27 cellular contexts compared by ENCODE assay signal in the genomic region with DNA sequence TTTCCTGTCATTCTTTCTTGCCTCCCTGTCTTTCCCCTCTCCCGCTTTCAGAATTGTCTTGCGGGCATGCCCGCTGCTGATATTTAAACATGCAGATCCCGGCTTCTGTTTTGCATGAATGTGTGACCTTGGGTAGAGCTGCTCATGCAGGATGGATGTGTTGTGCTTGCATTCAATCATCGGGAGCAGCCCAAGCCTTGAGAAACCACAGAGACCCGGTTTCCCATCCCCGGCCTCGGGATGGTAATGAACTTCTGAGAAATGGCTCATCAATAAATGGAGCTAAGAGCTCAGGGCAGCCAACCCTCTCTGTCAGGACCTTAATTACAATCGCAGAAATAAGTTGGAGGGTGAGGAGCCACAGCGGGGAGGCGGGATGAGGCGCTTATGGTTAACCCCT.
"Had no signal": no experiment of that assay in that cellular context is flagged by ENCODE, and none has a peak within 500 bp of the region (broad histone marks: within the 10 kb centered on the region; RNA-seq: fewer than 3 reads in every experiment).

No MANE protein-coding gene starts in this region.

- FAIRE-seq: astrocyte had no signal

- H3K36me3 Mint-ChIP-seq: activated CD8-positive, alpha-beta memory T cell treated with anti-CD3 and anti-CD28 coated beads, Interleukin-2, amount 10 ng/mL, durations not matched to agents 7 days and 5 days had no signal

- H3K36me3 ChIP-seq: brain microvascular endothelial cell, cardiac muscle cell, MG63, Peyer's patch, SJCRH30 had no signal

- H3K9me3 Mint-ChIP-seq: activated T-cell treated with anti-CD3 and anti-CD28 coated beads, Interleukin-2, amount 50 U/mL, for 24 hours; activated T-helper 1 cell treated with anti-CD3 and anti-CD28 coated beads, Interleukin-12 subunit alpha, Interleukin-12 subunit beta, Interleukin-2, Interleukin-4 antibody, amounts not matched to agents 30 ng/mL and 10 ng/mL and 1 ng/mL, durations not matched to agents 14 hours and 24 hours and 36 hours had no signal

- H3K4me3 ChIP-seq: cardiac muscle cell, MG63, Peyer's patch, SJCRH30 had no signal

- H3K27me3 ChIP-seq: brain microvascular endothelial cell, cardiac muscle cell, Peyer's patch had no signal

- H3K4me2 ChIP-seq: SK-N-SH had no signal

- H3K27me3 Mint-ChIP-seq: activated naive CD8-positive, alpha-beta T cell; activated T-cell treated with anti-CD3 and anti-CD28 coated beads, Interleukin-2, amount 50 U/mL, for 24 hours had no signal

- H3K27ac ChIP-seq: brain microvascular endothelial cell, cardiac muscle cell, Peyer's patch, RWPE1, SJCRH30 had no signal

- H3K9me3 ChIP-seq: Peyer's patch, SK-N-SH had no signal

- H3K27ac Mint-ChIP-seq: activated B cell treated with CpG ODN at 0.5 μM for 24 hours; activated CD4-positive, alpha-beta T cell treated with anti-CD3 and anti-CD28 coated beads, Interleukin-2, amount 10 ng/mL, durations not matched to agents 7 days and 5 days; activated CD8-positive, alpha-beta memory T cell treated with anti-CD3 and anti-CD28 coated beads, Interleukin-2, amount 10 ng/mL, durations not matched to agents 7 days and 5 days; activated naive CD4-positive, alpha-beta T cell treated with anti-CD3 and anti-CD28 coated beads for 36 hours; activated naive CD8-positive, alpha-beta T cell; activated T-cell treated with anti-CD3 and anti-CD28 coated beads, Interleukin-2, amount 50 U/mL, for 24 hours; activated T-helper 1 cell treated with anti-CD3 and anti-CD28 coated beads, Interleukin-12 subunit alpha, Interleukin-12 subunit beta, Interleukin-2, Interleukin-4 antibody, amounts not matched to agents 30 ng/mL and 10 ng/mL and 1 ng/mL, durations not matched to agents 14 hours and 24 hours and 36 hours had no signal

- H3K9ac ChIP-seq: SK-N-SH had no signal

- ATAC-seq: activated CD8-positive, alpha-beta memory T cell treated with anti-CD3 and anti-CD28 coated beads, Interleukin-2, amount 10 ng/mL, durations not matched to agents 7 days and 5 days had no signal

- H3K4me1 Mint-ChIP-seq: activated B cell treated with CpG ODN at 0.5 μM for 24 hours had no signal

- DNase-seq: activated B cell treated with CpG ODN at 0.5 μM for 24 hours; activated CD4-positive, alpha-beta T cell treated with anti-CD3 and anti-CD28 coated beads for 1 hour; activated CD4-positive, alpha-beta T cell treated with anti-CD3 and anti-CD28 coated beads, Interleukin-2, amount 10 ng/mL, durations not matched to agents 7 days and 5 days; activated CD8-positive, alpha-beta memory T cell treated with anti-CD3 and anti-CD28 coated beads, Interleukin-2, amount 10 ng/mL, durations not matched to agents 7 days and 5 days; activated gamma-delta T cell; activated naive CD4-positive, alpha-beta T cell treated with anti-CD3 and anti-CD28 coated beads for 36 hours; activated T-cell treated with anti-CD3 and anti-CD28 coated beads, Interleukin-2, amount 50 U/mL, for 24 hours; amygdala; brain microvascular endothelial cell; MG63; MV-4-11; NCI-H1092 treated with DMSO at 0.1 percent for 48 hours; NCI-H1417 treated with DMSO at 0.1 percent for 48 hours; NCI-H1694; NCI-H2029; NCI-H345; NCI-H510A; Right ventricle myocardium superior; SJCRH30; SK-N-SH; T-helper 9 cell had no signal

- H3K4me1 ChIP-seq: Peyer's patch, SJCRH30 had no signal

- H3K4me3 Mint-ChIP-seq: activated B cell treated with CpG ODN at 0.5 μM for 24 hours; activated CD4-positive, alpha-beta T cell treated with anti-CD3 and anti-CD28 coated beads, Interleukin-2, amount 10 ng/mL, durations not matched to agents 7 days and 5 days; activated CD8-positive, alpha-beta memory T cell treated with anti-CD3 and anti-CD28 coated beads, Interleukin-2, amount 10 ng/mL, durations not matched to agents 7 days and 5 days; activated naive CD4-positive, alpha-beta T cell treated with anti-CD3 and anti-CD28 coated beads for 36 hours; activated naive CD8-positive, alpha-beta T cell; activated T-cell treated with anti-CD3 and anti-CD28 coated beads, Interleukin-2, amount 50 U/mL, for 24 hours; activated T-helper 1 cell treated with anti-CD3 and anti-CD28 coated beads, Interleukin-12 subunit alpha, Interleukin-12 subunit beta, Interleukin-2, Interleukin-4 antibody, amounts not matched to agents 30 ng/mL and 10 ng/mL and 1 ng/mL, durations not matched to agents 14 hours and 24 hours and 36 hours had no signal
